ENCODE assay signal across 4 cellular contexts in genomic region chr19:22831211-22831610, GRCh38. TPM values are rescaled to one million over a fixed set of nuclear protein-coding genes. Genes with fewer than 3 reads are reported as not detected.
"Had no signal": no experiment of that assay in that cellular context is flagged by ENCODE, and none has a peak within 500 bp of the region (broad histone marks: within the 10 kb centered on the region; RNA-seq: fewer than 3 reads in every experiment).

No MANE protein-coding gene starts in this region.

- ATAC-seq: GM12878 had no signal

- DNase-seq: GDM1, GF-D8 had no signal

RNA-seq across cellular contexts. Expression of gene ZNF723, which starts 0.9 kb away (rescaled TPM):
- total RNA-seq: G401, GM12878 had no signal

RNA-seq across cellular contexts. Expression of gene ZNF99, which starts 47.3 kb away (rescaled TPM):
- total RNA-seq: G401, GM12878 had no signal
